ENCODE assay signal across 8 cellular contexts in genomic region chr19:19138110-19138981, GRCh38. TPM values are rescaled to one million over a fixed set of nuclear protein-coding genes. Genes with fewer than 3 reads are reported as not detected.
DNase-seq lines count a peak whose midpoint lies in the region; ATAC-seq, FAIRE-seq and TF ChIP-seq lines count a peak whose summit lies in the region.

Gene TMEM161A, minus strand, starts transcription at chr19:19138478. Its CDS starts 50 bp downstream, at chr19:19138428.

- TF ChIP-seq CTCF in DND-41 (IDR thresholded peaks at IDR 0.05; ENCODE audit: borderline replicate concordance, extremely low read depth, low read length, poor library complexity, severe bottlenecking) (no peak), esophagus squamous epithelium (IDR thresholded peaks at IDR 0.05) (no peak)

- 6% methylated on average over 19 of the region's 42 CpGs for WGBS in esophagus squamous epithelium, 2 donors

- H3K79me2 ChIP-seq in DND-41 (ENCODE audit: insufficient read depth, low read length) (peaks cover 23% of the 10 kb centered on the region), Karpas-422 (ENCODE audit: low read length) (peaks cover 11% of the 10 kb centered on the region; the same call in 1 of the 2 replicates)

- DNase-seq in DND-41 = peak; percentile 99
- peak; percentile 99 for DNase-seq in Karpas-422
- peak; percentile 90 for DNase-seq in RCC 7860 (ENCODE audit: low spot score)
- DNase-seq in activated T-cell treated with anti-CD3 and anti-CD28 coated beads, Interleukin-2, amount 50 U/mL, for 48 hours = peak; percentile 98 to 99
- DNase-seq in esophagus squamous epithelium (lab: John Stamatoyannopoulos, UW) = peak; percentile 88
- DNase-seq in myocyte (ENCODE audit: low read depth) = peak; percentile 99
- DNase-seq in stimulated activated CD8-positive, alpha-beta memory T cell treated with anti-CD3 and anti-CD28 coated beads, Interleukin-7, amount 100 ng/mL, for 4 hours (ENCODE audit: low read depth in 2 of 2) = peak; percentile 92 to 94

- peak in 2 of 4 donors; percentile 32 to 42 for TF ChIP-seq POLR2A in esophagus squamous epithelium (IDR thresholded peaks at IDR 0.05)

- H3K27ac ChIP-seq in DND-41 (ENCODE audit: low read length) (peak within 1 kb of the TSS; percentile 79), Karpas-422 (ENCODE audit: low read length) (peak within 1 kb of the TSS; percentile 21; the same call in 1 of the 2 replicates), esophagus squamous epithelium (peak within 1 kb of the TSS; percentile 66 to 85 (median 84))

- ATAC-seq in DND-41 (ENCODE audit: insufficient read depth, low read depth) (peak; percentile 100), GM21825 (IDR thresholded peaks at IDR 0.05; ENCODE audit: unreplicated experiment) (peak; percentile 97)

- H3K9me3 ChIP-seq in DND-41 (ENCODE audit: insufficient read depth, low read length, severe bottlenecking) (no peaks in the 10 kb centered on the region), Karpas-422 (ENCODE audit: low read length) (no peaks in the 10 kb centered on the region), esophagus squamous epithelium (no peaks in the 10 kb centered on the region)

- H2AFZ ChIP-seq in DND-41 (ENCODE audit: low read depth, low read length) (peak within 1 kb of the TSS; percentile 95), Karpas-422 (ENCODE audit: low read length) (peak within 1 kb of the TSS; percentile 75)

- H4K20me1 ChIP-seq in DND-41 (ENCODE audit: insufficient read depth, low read length) (peaks cover 6% of the 10 kb centered on the region; the same call in 1 of the 2 replicates), Karpas-422 (ENCODE audit: insufficient read depth, low read depth, low read length) (no peaks in the 10 kb centered on the region)

- peak within 1 kb of the TSS; percentile 85 for H3K9ac ChIP-seq in DND-41 (ENCODE audit: low read depth, low read length)
- H3K9ac ChIP-seq in Karpas-422 (ENCODE audit: low read length) = peak within 1 kb of the TSS; percentile 86

- H3K4me3 ChIP-seq in DND-41 (ENCODE audit: low read depth in 1 of 2, low read length in 2 of 2) (peak within 1 kb of the TSS; percentile 70 to 88), Karpas-422 (ENCODE audit: low read length) (peak within 1 kb of the TSS; percentile 85), esophagus squamous epithelium (peak within 1 kb of the TSS; percentile 72 to 87 (median 80))

- H3K36me3 ChIP-seq in DND-41 (ENCODE audit: insufficient read depth, low read length) (no peaks in the 10 kb centered on the region; the same call in 1 of the 2 replicates), Karpas-422 (ENCODE audit: insufficient read depth, low read length) (no peaks in the 10 kb centered on the region), esophagus squamous epithelium (peaks cover 0 to 4% (median 0%) of the 10 kb centered on the region in 3 donors)

- H3K27me3 ChIP-seq in DND-41 (ENCODE audit: insufficient read depth, low read length, poor library complexity) (no peaks in the 10 kb centered on the region), Karpas-422 (ENCODE audit: low read length) (no peaks in the 10 kb centered on the region), esophagus squamous epithelium (no peaks in the 10 kb centered on the region)

- intact Hi-C loops in esophagus squamous epithelium (cut with DNase I) = no loop called here

- H3K4me2 ChIP-seq in DND-41 (ENCODE audit: insufficient read depth, low read length) (peak within 1 kb of the TSS; percentile 86), Karpas-422 (ENCODE audit: low read depth, low read length, poor library complexity, severe bottlenecking) (peak within 1 kb of the TSS; percentile 99)

- peak; percentile 72 for FAIRE-seq in RCC 7860 (lab: Jason Lieb, UNC)

- H3K4me1 ChIP-seq in DND-41 (ENCODE audit: insufficient read depth, low read length) (peaks cover 18% of the 10 kb centered on the region), Karpas-422 (ENCODE audit: low read length) (peaks cover 16% of the 10 kb centered on the region), esophagus squamous epithelium (peaks cover 9 to 20% (median 12%) of the 10 kb centered on the region in 3 donors)

- no peaks in the 10 kb centered on the region for H3K9me2 ChIP-seq in Karpas-422 (replicated peaks; ENCODE audit: insufficient read depth, low read length)

RNA-seq across cellular contexts. Expression of gene TMEM161A, which starts in this region (rescaled TPM):
- 24.9 and 58.5 TPM in 2 replicates for total RNA-seq in Karpas-422 (2014; rRNA removed; shearing (Covaris generic); ENCODE audit: low replicate concordance)
- total RNA-seq in esophagus squamous epithelium (10 to 100 TPM; 11.0 to 30.3 (median 15.5) TPM), myocyte (38.0 and 48.0 TPM in 2 replicates)
- polyA plus RNA-seq in myocyte (2012) = 28.7 TPM

Comparison
In these comparisons a context has a peak if more than half of its experiments do, and no peak if none do; other contexts are left out.
1. Peak in every context shown above with its lines: DNase-seq, ATAC-seq, H3K4me3 ChIP-seq and H3K27ac ChIP-seq.
2. H3K27ac ChIP-seq: peak in every context shown above with its lines; median percentile 84 in esophagus squamous epithelium; 79 in DND-41; 21 in Karpas-422.